Comparison of ENCODE assay signal across 14 cellular contexts in genomic region chr20:59177266-59178250, GRCh38. TPM values are rescaled to one million over a fixed set of nuclear protein-coding genes. Genes with fewer than 3 reads are reported as not detected.
DNase-seq lines count a peak whose midpoint lies in the region; ATAC-seq and TF ChIP-seq lines count a peak whose summit lies in the region.
"Had no signal": no experiment of that assay in that cellular context is flagged by ENCODE, and none has a peak within 500 bp of the region (broad histone marks: within the 10 kb centered on the region; RNA-seq: fewer than 3 reads in every experiment).

No MANE protein-coding gene starts in this region.

- DNase-seq in stimulated activated CD4-positive, alpha-beta T cell treated with anti-CD3 and anti-CD28 coated beads, Interleukin-15, amount 100 ng/mL, for 24 hours: peak; percentile 46
- no peak for DNase-seq in stimulated activated CD4-positive, alpha-beta T cell treated with anti-CD3 and anti-CD28 coated beads, Interleukin-12 subunit alpha, Interleukin-12 subunit beta, amount 100 ng/mL, for 4 hours
- DNase-seq in T-cell: peak in 12 of 34 experiments; percentile 18 to 66 (median 28)
- no peak for DNase-seq in activated naive CD8-positive, alpha-beta T cell treated with anti-CD3 and anti-CD28 coated beads, Interleukin-2, amount 50 U/mL, for 24 hours
- DNase-seq in stimulated activated naive CD8-positive, alpha-beta T cell treated with anti-CD3 and anti-CD28 coated beads, Interleukin-15, Interleukin-2, amounts not matched to agents 100 U/mL and 50 U/mL, for 24 hours: peak; percentile 34
- no peak for DNase-seq in HFFc6
- DNase-seq in NCI-H748 (lab: John Stamatoyannopoulos, UW; ENCODE audit: unreplicated experiment): no peak
- no peak for DNase-seq in dorsolateral prefrontal cortex
- DNase-seq: AML-193, heart right ventricle, MM.1S, NCI-H2171 treated with DMSO at 0.1 percent for 48 hours had no signal

- H3K4me1 Mint-ChIP-seq in T-cell: peaks cover 88 to 98% (median 94%) of the 10 kb centered on the region in 3 donors
- H3K4me1 Mint-ChIP-seq in activated naive CD8-positive, alpha-beta T cell treated with anti-CD3 and anti-CD28 coated beads, Interleukin-2, amount 50 U/mL, for 24 hours: peaks cover 83% of the 10 kb centered on the region
- no peaks in the 10 kb centered on the region for H3K4me1 Mint-ChIP-seq in HFFc6 (ENCODE audit: low read depth)

- no peaks in the 10 kb centered on the region for H3K27me3 ChIP-seq in dorsolateral prefrontal cortex
- H3K27me3 ChIP-seq: neutrophil had no signal

- no peaks in the 10 kb centered on the region for H3K27me3 Mint-ChIP-seq in T-cell
- no peaks in the 10 kb centered on the region for H3K27me3 Mint-ChIP-seq in activated naive CD8-positive, alpha-beta T cell treated with anti-CD3 and anti-CD28 coated beads, Interleukin-2, amount 50 U/mL, for 24 hours
- peaks cover 3% of the 10 kb centered on the region for H3K27me3 Mint-ChIP-seq in HFFc6 (ENCODE audit: insufficient read depth)

- H3K36me3 Mint-ChIP-seq in T-cell (peaks cover 68% of the 10 kb centered on the region), HFFc6 (ENCODE audit: low read depth) (no peaks in the 10 kb centered on the region)
- peaks cover 14% of the 10 kb centered on the region for H3K36me3 Mint-ChIP-seq in activated naive CD8-positive, alpha-beta T cell treated with anti-CD3 and anti-CD28 coated beads, Interleukin-2, amount 50 U/mL, for 24 hours (ENCODE audit: low read depth)

- H3K27ac Mint-ChIP-seq in T-cell (peak overlapping the region; percentile 92 to 98), HFFc6 (no peak overlapping the region)
- peak overlapping the region; percentile 90 for H3K27ac Mint-ChIP-seq in activated naive CD8-positive, alpha-beta T cell treated with anti-CD3 and anti-CD28 coated beads, Interleukin-2, amount 50 U/mL, for 24 hours

- H3K4me3 ChIP-seq in dorsolateral prefrontal cortex: no peak overlapping the region
- H3K4me3 ChIP-seq: heart right ventricle had no signal

- H3K9me3 Mint-ChIP-seq in T-cell (no peaks in the 10 kb centered on the region), HFFc6 (no peaks in the 10 kb centered on the region; the same call in 1 of the 2 replicates)
- H3K9me3 Mint-ChIP-seq in activated naive CD8-positive, alpha-beta T cell treated with anti-CD3 and anti-CD28 coated beads, Interleukin-2, amount 50 U/mL, for 24 hours: no peaks in the 10 kb centered on the region

- TF ChIP-seq CTCF in HFFc6 (IDR thresholded peaks at IDR 0.05) (no peak), dorsolateral prefrontal cortex (IDR thresholded peaks at IDR 0.05 in 54 of 56, conservative IDR thresholded peaks at IDR 0.05 in 2 of 56; ENCODE audit: low read depth in 1 of 56, partially characterized antibody in 56 of 56) (no peak)

- POLR2A ChIA-PET in T-cell (lab: Charles Lee): interaction anchor here (0.5 to 0.9 kb wide), 7 partner anchors 20 to 529 kb away, joined by 3 to 5 read pairs (median 3); no protein-coding TSS in a partner anchor

- CTCF ChIA-PET in T-cell (lab: Charles Lee): interaction anchor here in 1 of 2 donors (0.5 to 1.4 kb wide), 12 partner anchors 9 to 294 kb away, joined by 3 to 9 read pairs (median 3); no protein-coding TSS in a partner anchor

- intact Hi-C loops in dorsolateral prefrontal cortex (cut with DNase I): no loop called here

- H3K4me3 Mint-ChIP-seq in T-cell: peak overlapping the region; percentile 43 to 71 (median 66)
- peak overlapping the region; percentile 56 for H3K4me3 Mint-ChIP-seq in activated naive CD8-positive, alpha-beta T cell treated with anti-CD3 and anti-CD28 coated beads, Interleukin-2, amount 50 U/mL, for 24 hours
- no peak overlapping the region for H3K4me3 Mint-ChIP-seq in HFFc6

- H3K27ac ChIP-seq in dorsolateral prefrontal cortex: no peak overlapping the region
- H3K27ac ChIP-seq: neutrophil had no signal

- ATAC-seq in T-cell (replicated peaks in 1 of 4): peak; percentile 74 to 86 (median 76)
- peak; percentile 87 for ATAC-seq in activated naive CD8-positive, alpha-beta T cell treated with anti-CD3 and anti-CD28 coated beads, Interleukin-2, amount 50 U/mL, for 24 hours
- peak; percentile 91 for ATAC-seq in stimulated activated naive CD8-positive, alpha-beta T cell treated with anti-CD3 and anti-CD28 coated beads, Interleukin-15, Interleukin-2, amounts not matched to agents 100 U/mL and 50 U/mL, for 24 hours
- ATAC-seq: left lobe of liver had no signal

RNA-seq across cellular contexts. Expression of gene ZNF831, which starts 13.9 kb away (rescaled TPM):
- 10 to 100 TPM; 23.1 to 48.0 (median 29.7) TPM for total RNA-seq in T-cell
- not detected for total RNA-seq in HFFc6 (2021; fragmentation: NEBNext Ultra II Directional; extraction: Animal tissue kit (Norgen Biotek cat#: 25700))
- 10 to 100 TPM in 1 of 120 experiments, 1 to 10 TPM in 119; 1.3 to 10.7 (median 5.6) TPM for total RNA-seq in dorsolateral prefrontal cortex

Comparison
In these comparisons a context has a peak if more than half of its experiments do, and no peak if none do; other contexts are left out.
1. DNase-seq: peak in stimulated activated CD4-positive, alpha-beta T cell treated with anti-CD3 and anti-CD28 coated beads, Interleukin-15, amount 100 ng/mL, for 24 hours (single experiment) and stimulated activated naive CD8-positive, alpha-beta T cell treated with anti-CD3 and anti-CD28 coated beads, Interleukin-15, Interleukin-2, amounts not matched to agents 100 U/mL and 50 U/mL, for 24 hours (single experiment); none in stimulated activated CD4-positive, alpha-beta T cell treated with anti-CD3 and anti-CD28 coated beads, Interleukin-12 subunit alpha, Interleukin-12 subunit beta, amount 100 ng/mL, for 4 hours (single experiment), activated naive CD8-positive, alpha-beta T cell treated with anti-CD3 and anti-CD28 coated beads, Interleukin-2, amount 50 U/mL, for 24 hours (single experiment), HFFc6 (single experiment), NCI-H748 (single experiment) and dorsolateral prefrontal cortex (0 of 10).
2. Peak in every context shown above with its lines, with median percentiles within 50 percentile points of each other: ATAC-seq.